In genomic region chr20:59040682-59041081, GRCh38 we compare ENCODE assay signal across 15 cellular contexts. TPM values are rescaled to one million over a fixed set of nuclear protein-coding genes. Genes with fewer than 3 reads are reported as not detected.
DNase-seq lines count a peak whose midpoint lies in the region; ATAC-seq, FAIRE-seq and TF ChIP-seq lines count a peak whose summit lies in the region.
"Had no signal": no experiment of that assay in that cellular context is flagged by ENCODE, and none has a peak within 500 bp of the region (broad histone marks: within the 10 kb centered on the region; RNA-seq: fewer than 3 reads in every experiment).

No MANE protein-coding gene starts in this region.

- no peak for ATAC-seq in activated CD4-positive, alpha-beta T cell treated with anti-CD3 and anti-CD28 coated beads for 36 hours
- no peak for ATAC-seq in Right ventricle myocardium superior (ENCODE audit: poor library complexity)
- ATAC-seq: left ventricle myocardium superior had no signal

- H3K9me3 ChIP-seq in OCI-LY3 (ENCODE audit: insufficient read depth, low read length): no peaks in the 10 kb centered on the region
- no peaks in the 10 kb centered on the region for H3K9me3 ChIP-seq in duodenal mucosa (ENCODE audit: control insufficient read depth in 1 of 2, low read length in 2 of 2)
- H3K9me3 ChIP-seq: right atrium auricular region had no signal

- peaks cover 34% of the 10 kb centered on the region for H3K4me1 ChIP-seq in OCI-LY3 (ENCODE audit: low read length)
- peaks cover 28 to 37% of the 10 kb centered on the region in 2 donors for H3K4me1 ChIP-seq in duodenal mucosa (ENCODE audit: control insufficient read depth in 1 of 2, insufficient read depth in 2 of 2, low read length in 2 of 2)

- peaks cover 43% of the 10 kb centered on the region for H3K36me3 Mint-ChIP-seq in activated CD4-positive, alpha-beta T cell treated with anti-CD3 and anti-CD28 coated beads for 36 hours (ENCODE audit: low read depth)
- H3K36me3 Mint-ChIP-seq in progenitor cell of endocrine pancreas (ENCODE audit: insufficient read depth): peaks cover 9% of the 10 kb centered on the region

- CTCF ChIA-PET in activated CD4-positive, alpha-beta T cell treated with anti-CD3 and anti-CD28 coated beads for 36 hours (lab: Charles Lee): interaction anchor here (0.7 to 1.0 kb wide), 3 partner anchors 58 to 171 kb away, joined by 3 to 4 read pairs (median 3); no protein-coding TSS in a partner anchor

- H3K9me3 Mint-ChIP-seq in activated CD4-positive, alpha-beta T cell treated with anti-CD3 and anti-CD28 coated beads for 36 hours (ENCODE audit: low read depth): no peaks in the 10 kb centered on the region
- H3K9me3 Mint-ChIP-seq in progenitor cell of endocrine pancreas (ENCODE audit: low read depth): no peaks in the 10 kb centered on the region

- no peak for TF ChIP-seq CTCF in OCI-LY3 (IDR thresholded peaks at IDR 0.05; ENCODE audit: low read depth, low read length)
- TF ChIP-seq CTCF in progenitor cell of endocrine pancreas (IDR thresholded peaks at IDR 0.05; ENCODE audit: unreplicated experiment): no peak

- intact Hi-C loops in activated CD4-positive, alpha-beta T cell treated with anti-CD3 and anti-CD28 coated beads for 36 hours (cut with DNase I, micrococcal nuclease): no loop called here
- intact Hi-C loops in Right ventricle myocardium superior (cut with DNase I): loop anchor here (5.0 kb wide), 1 partner anchor 148 kb away; no protein-coding TSS in a partner anchor

- POLR2A ChIA-PET in activated CD4-positive, alpha-beta T cell treated with anti-CD3 and anti-CD28 coated beads for 36 hours (lab: Charles Lee): interaction anchor here (1.0 kb wide), 1 partner anchor 8 kb away, joined by 3 read pairs; the partner anchor contains the start of gene ATP5F1E

- peak overlapping the region; percentile 81 for H3K4me2 ChIP-seq in OCI-LY3 (ENCODE audit: low read length)

- H3K27me3 ChIP-seq in OCI-LY3 (ENCODE audit: low read depth, low read length): no peaks in the 10 kb centered on the region
- H3K27me3 ChIP-seq in duodenal mucosa (ENCODE audit: control insufficient read depth in 1 of 2, insufficient read depth in 2 of 2, low read length in 2 of 2): no peaks in the 10 kb centered on the region
- H3K27me3 ChIP-seq: right atrium auricular region had no signal

- H3K9ac ChIP-seq in OCI-LY3 (ENCODE audit: low read length) (no peak overlapping the region), duodenal mucosa (ENCODE audit: low read depth in 1 of 2, low read length in 2 of 2) (peak overlapping the region; percentile 84)

- no peak for DNase-seq in activated CD4-positive, alpha-beta T cell treated with anti-CD3 and anti-CD28 coated beads for 36 hours
- DNase-seq in activated CD4-positive, alpha-beta T cell treated with anti-CD3 and anti-CD28 coated beads, Interleukin-2, amount 50 U/mL, for 1 hour: no peak
- DNase-seq in progenitor cell of endocrine pancreas (ENCODE audit: low spot score, unreplicated experiment) (no peak), urothelium cell line (ENCODE audit: low spot score) (no peak), Right ventricle myocardium superior (no peak), NCI-H187 (lab: John Stamatoyannopoulos, UW) (no peak)
- DNase-seq: foreskin melanocyte, GF-D8, left ventricle myocardium superior, NCI-H1436 had no signal

- no peak for FAIRE-seq in urothelium cell line (lab: Jason Lieb, UNC)
- FAIRE-seq: A204.1, bronchial epithelial cell had no signal

- peaks cover 66% of the 10 kb centered on the region for H3K79me2 ChIP-seq in OCI-LY3 (ENCODE audit: low read length)

- H3K27ac Mint-ChIP-seq in activated CD4-positive, alpha-beta T cell treated with anti-CD3 and anti-CD28 coated beads for 36 hours: peak overlapping the region; percentile 94
- H3K27ac Mint-ChIP-seq in progenitor cell of endocrine pancreas: peak overlapping the region; percentile 14

- H2AFZ ChIP-seq in OCI-LY3 (ENCODE audit: low read depth, low read length): no peak overlapping the region

- H3K36me3 ChIP-seq in OCI-LY3 (replicated peaks; ENCODE audit: low read depth, low read length) (peaks cover 49% of the 10 kb centered on the region), duodenal mucosa (ENCODE audit: control insufficient read depth in 1 of 2, insufficient read depth in 2 of 2, low read length in 2 of 2) (peaks cover 20 to 25% of the 10 kb centered on the region in 2 donors)

- no peaks in the 10 kb centered on the region for H3K27me3 Mint-ChIP-seq in activated CD4-positive, alpha-beta T cell treated with anti-CD3 and anti-CD28 coated beads for 36 hours
- no peaks in the 10 kb centered on the region for H3K27me3 Mint-ChIP-seq in progenitor cell of endocrine pancreas

- H3K27ac ChIP-seq in OCI-LY3 (ENCODE audit: low read length): no peak overlapping the region
- H3K27ac ChIP-seq in duodenal mucosa (ENCODE audit: low read depth, low read length): peak overlapping the region; percentile 39
- H3K27ac ChIP-seq: right atrium auricular region had no signal

- peaks cover 34% of the 10 kb centered on the region for H4K20me1 ChIP-seq in OCI-LY3 (ENCODE audit: insufficient read depth, low read length)

- peak overlapping the region; percentile 90 for H3K4me3 Mint-ChIP-seq in activated CD4-positive, alpha-beta T cell treated with anti-CD3 and anti-CD28 coated beads for 36 hours
- H3K4me3 Mint-ChIP-seq in progenitor cell of endocrine pancreas (ENCODE audit: low read depth): peak overlapping the region; percentile 91

- H3K4me1 Mint-ChIP-seq in activated CD4-positive, alpha-beta T cell treated with anti-CD3 and anti-CD28 coated beads for 36 hours: peaks cover 60% of the 10 kb centered on the region
- peaks cover 16% of the 10 kb centered on the region for H3K4me1 Mint-ChIP-seq in progenitor cell of endocrine pancreas (ENCODE audit: low read depth)

- H3K4me3 ChIP-seq in OCI-LY3 (ENCODE audit: low read length): peak overlapping the region; percentile 83; the same call in 1 of the 2 replicates
- H3K4me3 ChIP-seq in duodenal mucosa (ENCODE audit: low read depth in 1 of 2, low read length in 2 of 2): peak overlapping the region; percentile 89 to 94
- H3K4me3 ChIP-seq: right atrium auricular region had no signal

RNA-seq across cellular contexts. Expression of gene PRELID3B, which starts 1.9 kb away (rescaled TPM):
- total RNA-seq in activated CD4-positive, alpha-beta T cell treated with anti-CD3 and anti-CD28 coated beads for 36 hours: 100 to 1,000 TPM; 148 to 196 TPM
- total RNA-seq in progenitor cell of endocrine pancreas (50.1 and 52.8 TPM in 2 replicates), Right ventricle myocardium superior (37.6 TPM)

RNA-seq across cellular contexts. Expression of gene ATP5F1E, which starts 8.5 kb away (rescaled TPM):
- total RNA-seq in activated CD4-positive, alpha-beta T cell treated with anti-CD3 and anti-CD28 coated beads for 36 hours: 10 to 100 TPM; 63.5 to 76.1 TPM
- total RNA-seq in progenitor cell of endocrine pancreas (55.9 and 69.7 TPM in 2 replicates), Right ventricle myocardium superior (143 TPM)

RNA-seq across cellular contexts. Expression of gene TUBB1, which starts 21.5 kb away (rescaled TPM):
- total RNA-seq in activated CD4-positive, alpha-beta T cell treated with anti-CD3 and anti-CD28 coated beads for 36 hours: not detected
- total RNA-seq in progenitor cell of endocrine pancreas (0.16 and 0.19 TPM in 2 replicates), Right ventricle myocardium superior (0.22 TPM)
- total RNA-seq: bronchial epithelial cell had no signal

RNA-seq across cellular contexts. Expression of gene CTSZ, which starts 33.6 kb away (rescaled TPM):
- total RNA-seq in activated CD4-positive, alpha-beta T cell treated with anti-CD3 and anti-CD28 coated beads for 36 hours: 10 to 100 TPM; 26.6 to 29.4 TPM
- total RNA-seq in progenitor cell of endocrine pancreas: 61.4 and 65.6 TPM in 2 replicates
- total RNA-seq in Right ventricle myocardium superior: 133 TPM

RNA-seq across cellular contexts. Expression of gene NELFCD, which starts 59.6 kb away (rescaled TPM):
- 100 to 1,000 TPM; 111 to 121 TPM for total RNA-seq in activated CD4-positive, alpha-beta T cell treated with anti-CD3 and anti-CD28 coated beads for 36 hours
- total RNA-seq in progenitor cell of endocrine pancreas: 116 and 122 TPM in 2 replicates
- total RNA-seq in Right ventricle myocardium superior: 29.0 TPM
